In genomic region chr19:34171877-34172660, GRCh38 we compare ENCODE assay signal across 8 cellular contexts. TPM values are rescaled to one million over a fixed set of nuclear protein-coding genes. Genes with fewer than 3 reads are reported as not detected.
DNase-seq lines count a peak whose midpoint lies in the region; ATAC-seq and TF ChIP-seq lines count a peak whose summit lies in the region.

LSM14A (plus strand) TSS chr19:34172504; CDS start chr19:34172643, 139 bp downstream.

- 1% methylated on average over 83 of the region's 83 CpGs for WGBS in HUES64

- CTCF ChIA-PET in Calu3 (lab: Charles Lee): interaction anchor here (0.6 kb wide), 1 partner anchor 844 kb away, joined by 3 read pairs; no protein-coding TSS in a partner anchor

- TF ChIP-seq CTCF in Calu3 (IDR thresholded peaks at IDR 0.05; ENCODE audit: unreplicated experiment): no peak
- TF ChIP-seq CTCF in epithelial cell of proximal tubule (conservative IDR thresholded peaks at IDR 0.05; ENCODE audit: low read depth, low read length): no peak

- peaks cover 29% of the 10 kb centered on the region for H3K36me3 ChIP-seq in HUES64 (ENCODE audit: insufficient read depth, low read length)
- peaks cover 0 to 3% of the 10 kb centered on the region in 2 donors for H3K36me3 ChIP-seq in mucosa of rectum (ENCODE audit: control insufficient read depth in 2 of 2, insufficient read depth in 2 of 2, low read length in 2 of 2)

- peaks cover 21% of the 10 kb centered on the region for H3K4me1 Mint-ChIP-seq in Calu3 (ENCODE audit: low read depth, unreplicated experiment)

- intact Hi-C loops in Calu3 (cut with micrococcal nuclease; ENCODE audit: unreplicated experiment): loop anchor here (2.0 kb wide), 1 partner anchor 47 kb away; no protein-coding TSS in a partner anchor

- peak; percentile 71 for ATAC-seq in GM21423 (IDR thresholded peaks at IDR 0.05; ENCODE audit: unreplicated experiment)

- H3K9ac ChIP-seq in HUES64 (ENCODE audit: low read depth, low read length): peak within 1 kb of the TSS; percentile 99
- H3K9ac ChIP-seq in mucosa of rectum (ENCODE audit: low read depth in 1 of 2, low read length in 2 of 2): peak within 1 kb of the TSS; percentile 92 to 96

- H3K27ac ChIP-seq in HUES64 (ENCODE audit: low read depth, low read length) (peak within 1 kb of the TSS; percentile 100), mucosa of rectum (ENCODE audit: low read depth in 2 of 2, low read length in 2 of 2) (peak within 1 kb of the TSS; percentile 98)

- TSS peak; percentile 98 for BruUV-seq in Calu3 (replicated peaks; lab: Mats Ljungman, UMichigan)

- H3K4me3 ChIP-seq in HUES64 (ENCODE audit: low read length) (peak within 1 kb of the TSS; percentile 93), epithelial cell of proximal tubule (ENCODE audit: low read depth, low read length) (peak within 1 kb of the TSS; percentile 87), mucosa of rectum (ENCODE audit: low read length in 2 of 2) (peak within 1 kb of the TSS; percentile 90 to 95)

- peaks cover 25% of the 10 kb centered on the region for H3K4me1 ChIP-seq in HUES64 (ENCODE audit: insufficient read depth, low read length)
- peaks cover 13 to 23% of the 10 kb centered on the region in 2 donors for H3K4me1 ChIP-seq in mucosa of rectum (ENCODE audit: control insufficient read depth in 2 of 2, insufficient read depth in 2 of 2, low read length in 2 of 2)

- peak within 1 kb of the TSS; percentile 89 for H3K4me3 Mint-ChIP-seq in Calu3 (ENCODE audit: low read depth, unreplicated experiment)

- H3K9me3 ChIP-seq in HUES64 (ENCODE audit: insufficient read depth, low read depth, low read length) (no peaks in the 10 kb centered on the region), mucosa of rectum (ENCODE audit: control insufficient read depth in 2 of 2, low read length in 2 of 2) (no peaks in the 10 kb centered on the region)

- DNase-seq in Calu3 (peak; percentile 96), OCI-M1 (lab: John Stamatoyannopoulos, UW) (peak; percentile 93), activated T-cell treated with anti-CD3 and anti-CD28 coated beads for 48 hours (ENCODE audit: low read depth) (peak; percentile 92), epithelial cell of proximal tubule (ENCODE audit: low read depth) (no peak)
- peak; percentile 71 to 75 for DNase-seq in stimulated activated CD8-positive, alpha-beta memory T cell treated with anti-CD3 and anti-CD28 coated beads, Interleukin-4, amount 100 ng/mL, for 4 hours (ENCODE audit: low read depth in 2 of 2, low spot score in 1 of 2)

- H3K36me3 Mint-ChIP-seq in Calu3 (ENCODE audit: insufficient read depth, unreplicated experiment): peaks cover 50% of the 10 kb centered on the region

- H3K9me3 Mint-ChIP-seq in Calu3 (ENCODE audit: low read depth, unreplicated experiment): no peaks in the 10 kb centered on the region

- peaks cover 21% of the 10 kb centered on the region for H3K27me3 Mint-ChIP-seq in Calu3 (ENCODE audit: unreplicated experiment)

- H3K27ac Mint-ChIP-seq in Calu3 (ENCODE audit: unreplicated experiment): peak within 1 kb of the TSS; percentile 81

- no peaks in the 10 kb centered on the region for H3K27me3 ChIP-seq in HUES64 (ENCODE audit: insufficient read depth, low read length)
- H3K27me3 ChIP-seq in mucosa of rectum (ENCODE audit: control insufficient read depth in 2 of 2, insufficient read depth in 2 of 2, low read length in 2 of 2): no peaks in the 10 kb centered on the region

RNA-seq across cellular contexts. Expression of gene LSM14A, which starts in this region (rescaled TPM):
- total RNA-seq in Calu3 (2022) (114 and 131 TPM in 2 replicates), epithelial cell of proximal tubule (67.9 and 76.9 TPM in 2 replicates)
- 106 TPM for polyA plus RNA-seq in HUES64 (2013, experiment 1 of 2)
- polyA plus RNA-seq in HUES64 (2013, experiment 2 of 2): 128 TPM
